14 cellular contexts compared by ENCODE assay signal in the genomic region with DNA sequence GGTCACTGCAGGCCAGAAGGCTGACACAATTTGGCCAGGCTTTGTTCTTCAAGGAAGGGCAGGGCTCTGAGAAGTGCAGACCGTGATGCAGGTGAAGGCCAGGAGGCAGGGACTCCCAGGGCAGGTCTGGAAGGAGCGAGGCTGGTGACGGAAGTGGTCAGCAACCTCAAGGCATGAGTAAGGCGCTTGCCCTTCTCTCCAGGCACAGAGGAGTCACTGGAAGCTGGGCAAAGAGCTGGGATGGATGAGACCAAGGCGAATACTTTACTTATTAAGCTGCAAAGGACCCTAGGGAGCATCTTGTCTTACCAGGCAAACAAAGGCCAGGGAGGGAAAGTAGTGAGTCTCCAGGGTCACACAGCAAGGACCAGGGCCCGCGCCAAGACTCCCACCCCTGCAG. TPM values are rescaled to one million over a fixed set of nuclear protein-coding genes. Genes with fewer than 3 reads are reported as not detected.
A peak's percentile ranks its signal among the peaks of the same experiment; 100 is the strongest.
DNase-seq lines count a peak whose midpoint lies in the region; ATAC-seq, FAIRE-seq and TF ChIP-seq lines count a peak whose summit lies in the region.
"Had no signal": no experiment of that assay in that cellular context is flagged by ENCODE, and none has a peak within 500 bp of the region (broad histone marks: within the 10 kb centered on the region; RNA-seq: fewer than 3 reads in every experiment).

No MANE protein-coding gene starts in this region.

- TF ChIP-seq POLR2A in H54 (IDR thresholded peaks at IDR 0.05; ENCODE audit: low read depth, low read length), result no peak

- H3K27me3 ChIP-seq in BLaER1 (no peaks in the 10 kb centered on the region), colonic mucosa (no peaks in the 10 kb centered on the region)
- no peaks in the 10 kb centered on the region for H3K27me3 ChIP-seq in naive thymus-derived CD4-positive, alpha-beta T cell (ENCODE audit: control insufficient read depth in 2 of 2, insufficient read depth in 2 of 2, low read length in 2 of 2)

- H3K9me3 ChIP-seq in BLaER1 (no peaks in the 10 kb centered on the region), colonic mucosa (no peaks in the 10 kb centered on the region)
- H3K9me3 ChIP-seq in naive thymus-derived CD4-positive, alpha-beta T cell (ENCODE audit: control insufficient read depth in 2 of 3, low read length in 3 of 3), result no peaks in the 10 kb centered on the region

- peaks cover 48% of the 10 kb centered on the region for H3K4me1 Mint-ChIP-seq in activated T-helper 17 cell treated with anti-CD3 and anti-CD28 coated beads, Interleukin-2, amount 50 U/mL, for 72 hours
- peaks cover 47 to 89% (median 87%) of the 10 kb centered on the region in 7 donors for H3K4me1 Mint-ChIP-seq in naive thymus-derived CD4-positive, alpha-beta T cell

- CTCF ChIA-PET in naive thymus-derived CD4-positive, alpha-beta T cell (lab: Charles Lee), result interaction anchor here (0.6 to 4.9 kb wide), 9 partner anchors 12 to 83 kb away, joined by 3 to 23 read pairs (median 4); partner anchors contain the start of gene IRF1

- H3K4me3 ChIP-seq in BLaER1 (no peak overlapping the region), colonic mucosa (no peak overlapping the region)
- peak overlapping the region; percentile 6 for H3K4me3 ChIP-seq in naive thymus-derived CD4-positive, alpha-beta T cell (ENCODE audit: low read length)
- H3K4me3 ChIP-seq: GM23248 had no signal

- DNase-seq in H54 (ENCODE audit: insufficient read length, low spot score), result peak; percentile 73
- DNase-seq in naive thymus-derived CD4-positive, alpha-beta T cell, result peak in 2 of 9 donors; percentile 4 to 32
- no peak for DNase-seq in NCI-H446 treated with DMSO at 0.1 percent for 48 hours (lab: John Stamatoyannopoulos, UW)
- no peak for DNase-seq in colonic mucosa
- no peak for DNase-seq in head of caudate nucleus
- DNase-seq: GM23248; NK-92 treated with Interleukin-12 subunit alpha and Interleukin-12 subunit beta, amount 100 ng/mL, for 24 hours; T-helper 9 cell had no signal

- TF ChIP-seq CTCF in colonic mucosa (IDR thresholded peaks at IDR 0.05), result no peak

- H3K9ac ChIP-seq in BLaER1 (peak overlapping the region; percentile 45; the same call in 1 of the 2 replicates), colonic mucosa (ENCODE audit: low read depth in 2 of 2, low read length in 2 of 2) (no peak overlapping the region)
- H3K9ac ChIP-seq: GM23248 had no signal

- H3K36me3 Mint-ChIP-seq in activated T-helper 17 cell treated with anti-CD3 and anti-CD28 coated beads, Interleukin-2, amount 50 U/mL, for 72 hours (ENCODE audit: low read depth), result no peaks in the 10 kb centered on the region
- peaks cover 0 to 30% (median 5%) of the 10 kb centered on the region in 5 donors for H3K36me3 Mint-ChIP-seq in naive thymus-derived CD4-positive, alpha-beta T cell

- H3K36me3 ChIP-seq in BLaER1 (peaks cover 15% of the 10 kb centered on the region; the same call in 1 of the 2 replicates), colonic mucosa (no peaks in the 10 kb centered on the region)
- no peaks in the 10 kb centered on the region for H3K36me3 ChIP-seq in naive thymus-derived CD4-positive, alpha-beta T cell (ENCODE audit: control insufficient read depth in 2 of 3, insufficient read depth in 3 of 3, low read length in 3 of 3)

- H4K20me1 ChIP-seq in BLaER1, result no peaks in the 10 kb centered on the region

- H3K4me1 ChIP-seq in BLaER1 (peaks cover 99% of the 10 kb centered on the region), colonic mucosa (peaks cover 17% of the 10 kb centered on the region)
- H3K4me1 ChIP-seq in naive thymus-derived CD4-positive, alpha-beta T cell (ENCODE audit: control insufficient read depth in 2 of 2, insufficient read depth in 2 of 2, low read length in 2 of 2), result peaks cover 51 to 88% of the 10 kb centered on the region in 2 donors

- H3K4me2 ChIP-seq in BLaER1, result peak overlapping the region; percentile 94

- intact Hi-C loops in naive thymus-derived CD4-positive, alpha-beta T cell (cut with micrococcal nuclease), result loop anchor here in 1 of 2 donors (2.0 kb wide), 2 partner anchors 15 to 19 kb away; partner anchors contain the start of gene IRF1
- intact Hi-C loops in colonic mucosa (cut with DNase I), result no loop called here
- intact Hi-C loops in head of caudate nucleus (cut with DNase I), result no loop called here

- H3K27me3 Mint-ChIP-seq in activated T-helper 17 cell treated with anti-CD3 and anti-CD28 coated beads, Interleukin-2, amount 50 U/mL, for 72 hours, result no peaks in the 10 kb centered on the region
- H3K27me3 Mint-ChIP-seq in naive thymus-derived CD4-positive, alpha-beta T cell, result no peaks in the 10 kb centered on the region

- H3K27ac ChIP-seq in BLaER1, result peak overlapping the region; percentile 69
- peak overlapping the region; percentile 62 for H3K27ac ChIP-seq in naive thymus-derived CD4-positive, alpha-beta T cell (ENCODE audit: low read depth, low read length)
- H3K27ac ChIP-seq in colonic mucosa, result no peak overlapping the region
- H3K27ac ChIP-seq: GM23248 had no signal

- no peak for ATAC-seq in activated T-helper 17 cell treated with anti-CD3 and anti-CD28 coated beads, Interleukin-2, amount 50 U/mL, for 72 hours (replicated peaks)
- no peak for ATAC-seq in naive thymus-derived CD4-positive, alpha-beta T cell
- no peak for ATAC-seq in GM21381 (IDR thresholded peaks at IDR 0.05; ENCODE audit: unreplicated experiment)
- ATAC-seq: HepG2 had no signal

- POLR2A ChIA-PET in naive thymus-derived CD4-positive, alpha-beta T cell (lab: Charles Lee), result interaction anchor here (1.2 to 13.1 kb wide), 14 partner anchors 8 to 61 kb away, joined by 3 to 222 read pairs (median 8); partner anchors contain the start of gene IRF1

- no peak for FAIRE-seq in H54 (lab: Jason Lieb, UNC)
- FAIRE-seq: HepG2, keratinocyte had no signal

- peak overlapping the region; percentile 61 for H3K4me3 Mint-ChIP-seq in activated T-helper 17 cell treated with anti-CD3 and anti-CD28 coated beads, Interleukin-2, amount 50 U/mL, for 72 hours
- peak overlapping the region in 9 of 10 donors; percentile 33 to 76 (median 62) for H3K4me3 Mint-ChIP-seq in naive thymus-derived CD4-positive, alpha-beta T cell
- H3K4me3 Mint-ChIP-seq: neural crest cell had no signal

- H3K27ac Mint-ChIP-seq in activated T-helper 17 cell treated with anti-CD3 and anti-CD28 coated beads, Interleukin-2, amount 50 U/mL, for 72 hours, result peak overlapping the region; percentile 91
- H3K27ac Mint-ChIP-seq in naive thymus-derived CD4-positive, alpha-beta T cell, result peak overlapping the region; percentile 82 to 97 (median 93)

- no peaks in the 10 kb centered on the region for H3K9me3 Mint-ChIP-seq in activated T-helper 17 cell treated with anti-CD3 and anti-CD28 coated beads, Interleukin-2, amount 50 U/mL, for 72 hours
- H3K9me3 Mint-ChIP-seq in naive thymus-derived CD4-positive, alpha-beta T cell, result peaks cover 0 to 9% (median 0%) of the 10 kb centered on the region in 11 donors
- H3K9me3 Mint-ChIP-seq: neural crest cell had no signal

RNA-seq across cellular contexts. Expression of gene IRF1, which starts 18.6 kb away (rescaled TPM):
- total RNA-seq in activated T-helper 17 cell treated with anti-CD3 and anti-CD28 coated beads, Interleukin-2, amount 50 U/mL, for 72 hours, result 100 to 1,000 TPM; 125 to 174 TPM
- total RNA-seq in naive thymus-derived CD4-positive, alpha-beta T cell, result 100 to 1,000 TPM; 118 to 632 (median 549) TPM
- 100 to 1,000 TPM; 148 to 174 TPM for polyA plus RNA-seq in naive thymus-derived CD4-positive, alpha-beta T cell
- total RNA-seq in colonic mucosa, result 10 to 100 TPM; 59.7 to 87.8 TPM
